In genomic region chr16:6946802-6947201, GRCh38 we compare ENCODE assay signal across 21 cellular contexts.
DNase-seq lines count a peak whose midpoint lies in the region; ATAC-seq and TF ChIP-seq lines count a peak whose summit lies in the region.
"Had no signal": no experiment of that assay in that cellular context is flagged by ENCODE, and none has a peak within 500 bp of the region (broad histone marks: within the 10 kb centered on the region; RNA-seq: fewer than 3 reads in every experiment).

No MANE protein-coding gene starts in this region.

- no peaks in the 10 kb centered on the region for H4K20me1 ChIP-seq in H9 (ENCODE audit: control insufficient read depth, insufficient read depth, insufficient read length)
- H4K20me1 ChIP-seq: BLaER1 had no signal

- H2AK5ac ChIP-seq in trophoblast cell (ENCODE audit: low read length), result no peak overlapping the region
- no peak overlapping the region for H2AK5ac ChIP-seq in H9 (ENCODE audit: insufficient read length, low read length)

- no peak overlapping the region for H3K27ac Mint-ChIP-seq in H9
- H3K27ac Mint-ChIP-seq: B cell; CD4-positive, CD25-positive, alpha-beta regulatory T cell; CD8-positive, alpha-beta T cell; GM23338; HFFc6 had no signal

- peaks cover 0 to 11% of the 10 kb centered on the region in 2 experiments for H3K4me1 ChIP-seq in trophoblast cell (ENCODE audit: control insufficient read depth in 1 of 2, insufficient read depth in 2 of 2, low read length in 2 of 2)
- no peaks in the 10 kb centered on the region for H3K4me1 ChIP-seq in H9 (ENCODE audit: insufficient read depth, low read length)
- H3K4me1 ChIP-seq: BLaER1, Caco-2, HAP-1 had no signal

- H2BK5ac ChIP-seq in trophoblast cell (ENCODE audit: low read depth, low read length, poor library complexity) (no peak overlapping the region), H9 (ENCODE audit: insufficient read length, low read length) (no peak overlapping the region)

- H3K23ac ChIP-seq in trophoblast cell (ENCODE audit: low read length) (no peak overlapping the region), H9 (ENCODE audit: insufficient read length, low read depth, low read length) (no peak overlapping the region)

- ATAC-seq in left colon, result no peak
- ATAC-seq: CD8-positive, alpha-beta T cell; GM23338 had no signal

- peaks cover 3% of the 10 kb centered on the region; the same call in 1 of the 2 replicates for H3K27me3 Mint-ChIP-seq in H9 (ENCODE audit: low read depth)
- H3K27me3 Mint-ChIP-seq: B cell; CD4-positive, CD25-positive, alpha-beta regulatory T cell had no signal

- H3K79me1 ChIP-seq in trophoblast cell (ENCODE audit: low read length), result peaks cover 16% of the 10 kb centered on the region
- no peaks in the 10 kb centered on the region for H3K79me1 ChIP-seq in H9 (ENCODE audit: insufficient read depth, low read depth, low read length, poor library complexity, severe bottlenecking)

- intact Hi-C loops in dorsolateral prefrontal cortex (cut with DNase I) (loop anchor here in 1 of 2 donors (2.0 kb wide), 1 partner anchor 70 kb away; no protein-coding TSS in a partner anchor), left colon (cut with DNase I, micrococcal nuclease) (no loop called here)

- no peaks in the 10 kb centered on the region for H3K79me2 ChIP-seq in trophoblast cell (ENCODE audit: control insufficient read depth, insufficient read depth, low read length, poor library complexity)
- H3K79me2 ChIP-seq in H9 (ENCODE audit: insufficient read depth, low read length), result no peaks in the 10 kb centered on the region

- H3K27ac ChIP-seq in dorsolateral prefrontal cortex (peak overlapping the region in 31 of 59 donors; percentile 3 to 73 (median 43)), trophoblast cell (ENCODE audit: low read depth, low read length) (peak overlapping the region; percentile 23), H9 (ENCODE audit: insufficient read length, low read depth, low read length) (no peak overlapping the region)
- H3K27ac ChIP-seq: 22Rv1, BLaER1, C4-2B had no signal

- H4K12ac ChIP-seq in trophoblast cell (ENCODE audit: low read depth, low read length), result no peak overlapping the region

- no peaks in the 10 kb centered on the region for H3K9me3 Mint-ChIP-seq in H9

- H4K8ac ChIP-seq in trophoblast cell (ENCODE audit: low read depth, low read length) (no peak overlapping the region), H9 (replicated peaks; ENCODE audit: insufficient read length, low read depth, low read length) (no peak overlapping the region)

- no peak overlapping the region for H2BK15ac ChIP-seq in H9 (ENCODE audit: low read depth, low read length)

- H2AFZ ChIP-seq in trophoblast cell (ENCODE audit: insufficient read depth, low read length, poor library complexity) (no peak overlapping the region), H9 (ENCODE audit: low read length) (no peak overlapping the region)
- H2AFZ ChIP-seq: GM23338 had no signal

- H2BK120ac ChIP-seq in trophoblast cell (ENCODE audit: insufficient read depth, low read length, poor library complexity) (no peak overlapping the region), H9 (ENCODE audit: low read depth, low read length, poor library complexity, severe bottlenecking) (no peak overlapping the region)

- TF ChIP-seq CTCF in dorsolateral prefrontal cortex (IDR thresholded peaks at IDR 0.05 in 54 of 56, conservative IDR thresholded peaks at IDR 0.05 in 2 of 56; ENCODE audit: low read depth in 1 of 56, partially characterized antibody in 56 of 56) (no peak), H9 (conservative IDR thresholded peaks at IDR 0.05) (no peak)

- H4K91ac ChIP-seq in trophoblast cell (ENCODE audit: low read depth, low read length) (no peak overlapping the region), H9 (ENCODE audit: insufficient read length, low read depth, low read length) (no peak overlapping the region)

- no peaks in the 10 kb centered on the region for H3K36me3 ChIP-seq in trophoblast cell (ENCODE audit: control insufficient read depth in 1 of 2, insufficient read depth in 2 of 2, low read length in 2 of 2)
- H3K36me3 ChIP-seq: BLaER1, HAP-1 had no signal

- no CpG with 5 or more reads among the region's 1 CpG for WGBS in trophoblast cell (ENCODE audit: extremely low coverage, insufficient coverage, insufficient read length)
- no CpG with 5 or more reads among the region's 1 CpG for WGBS in H9 (ENCODE audit: extremely low coverage, insufficient read length, low lambda C conversion rate)

- H3K9me3 ChIP-seq in trophoblast cell (ENCODE audit: insufficient read depth, low read depth, low read length), result no peaks in the 10 kb centered on the region
- no peaks in the 10 kb centered on the region for H3K9me3 ChIP-seq in H9 (ENCODE audit: control insufficient read depth, low read depth, low read length)
- H3K9me3 ChIP-seq: BLaER1, Caco-2, HAP-1 had no signal

- no peak overlapping the region for H4K5ac ChIP-seq in H9 (ENCODE audit: insufficient read length, low read depth, low read length)

- H2BK12ac ChIP-seq in trophoblast cell (ENCODE audit: low read length) (no peak overlapping the region), H9 (ENCODE audit: insufficient read length, low read depth, low read length) (no peak overlapping the region)

- H3K36me3 Mint-ChIP-seq in H9 (ENCODE audit: insufficient read depth in 1 of 3, low read depth in 3 of 3), result no peaks in the 10 kb centered on the region; a peak in 1 of 7 replicates
- H3K36me3 Mint-ChIP-seq: CD4-positive, CD25-positive, alpha-beta regulatory T cell; CD8-positive, alpha-beta T cell had no signal

- H3K23me2 ChIP-seq in H9 (ENCODE audit: insufficient read length, low read depth, low read length, poor library complexity, severe bottlenecking), result no peaks in the 10 kb centered on the region

- H3K4me2 ChIP-seq in trophoblast cell (ENCODE audit: low read length) (no peak overlapping the region), H9 (ENCODE audit: insufficient read depth, insufficient read length, low read length) (no peak overlapping the region)
- H3K4me2 ChIP-seq: BLaER1, GM23338 had no signal

- H3K9ac ChIP-seq in trophoblast cell (ENCODE audit: low read length) (no peak overlapping the region), H9 (ENCODE audit: extremely low read depth, insufficient read length, low read length) (no peak overlapping the region)
- H3K9ac ChIP-seq: BLaER1 had no signal

- H3K27me3 ChIP-seq in dorsolateral prefrontal cortex (no peaks in the 10 kb centered on the region), trophoblast cell (ENCODE audit: insufficient read depth, low read length) (no peaks in the 10 kb centered on the region), H9 (ENCODE audit: insufficient read depth, low read length) (no peaks in the 10 kb centered on the region)
- H3K27me3 ChIP-seq: BLaER1 had no signal

- no peak overlapping the region for H3T11ph ChIP-seq in H9 (ENCODE audit: low read length)

- no peak overlapping the region for H3K18ac ChIP-seq in trophoblast cell (ENCODE audit: low read length)
- no peak overlapping the region for H3K18ac ChIP-seq in H9 (ENCODE audit: insufficient read length, low read depth, low read length)

- H3K4me3 ChIP-seq in dorsolateral prefrontal cortex (no peak overlapping the region), trophoblast cell (ENCODE audit: low read depth, low read length) (no peak overlapping the region)
- H3K4me3 ChIP-seq: BLaER1, GM23338, HAP-1 had no signal

- H3K14ac ChIP-seq in trophoblast cell (ENCODE audit: low read length), result no peak overlapping the region
- no peak overlapping the region for H3K14ac ChIP-seq in H9 (ENCODE audit: insufficient read depth, low read length)

- H3K4me3 Mint-ChIP-seq in H9, result no peak overlapping the region
- H3K4me3 Mint-ChIP-seq: B cell; CD4-positive, CD25-positive, alpha-beta regulatory T cell; CD8-positive, alpha-beta T cell; GM23338; HFFc6 had no signal

- DNase-seq in ELF-1 (ENCODE audit: low read depth, low spot score) (peak; percentile 58), SK-N-DZ (ENCODE audit: low spot score) (peak; percentile 46), dorsolateral prefrontal cortex (no peak), trophoblast cell (no peak), left colon (no peak), H9 (no peak), HT-29 (ENCODE audit: low spot score) (no peak)
- DNase-seq: Caco-2; CD4-positive, CD25-positive, alpha-beta regulatory T cell; CD8-positive, alpha-beta T cell; DMS 273 treated with DMSO at 0.1 percent for 48 hours; DMS79; EL; GF-D8; HFFc6 had no signal

- H3K4me1 Mint-ChIP-seq in H9, result peaks cover 6 to 7% of the 10 kb centered on the region in 2 experiments; a peak in 2 of 4 replicates
- H3K4me1 Mint-ChIP-seq: B cell; CD4-positive, CD25-positive, alpha-beta regulatory T cell; GM23338 had no signal

- no peak overlapping the region for H3K56ac ChIP-seq in H9 (ENCODE audit: insufficient read length, low read depth, low read length)

- H2BK20ac ChIP-seq in H9 (ENCODE audit: low read depth, low read length, poor library complexity, severe bottlenecking), result no peak overlapping the region

- H3K4ac ChIP-seq in trophoblast cell (ENCODE audit: low read depth, low read length) (no peak overlapping the region), H9 (ENCODE audit: low read depth, low read length) (no peak overlapping the region)

Comparison
In these comparisons a context has a peak if more than half of its experiments do, and no peak if none do; other contexts are left out.
1. DNase-seq: peak in ELF-1 (single experiment) and SK-N-DZ (single experiment); none in dorsolateral prefrontal cortex (0 of 10), trophoblast cell (0 of 2), left colon (0 of 2), H9 (single experiment) and HT-29 (single experiment).